Comparison of ENCODE assay signal across 8 cellular contexts in the genomic region with DNA sequence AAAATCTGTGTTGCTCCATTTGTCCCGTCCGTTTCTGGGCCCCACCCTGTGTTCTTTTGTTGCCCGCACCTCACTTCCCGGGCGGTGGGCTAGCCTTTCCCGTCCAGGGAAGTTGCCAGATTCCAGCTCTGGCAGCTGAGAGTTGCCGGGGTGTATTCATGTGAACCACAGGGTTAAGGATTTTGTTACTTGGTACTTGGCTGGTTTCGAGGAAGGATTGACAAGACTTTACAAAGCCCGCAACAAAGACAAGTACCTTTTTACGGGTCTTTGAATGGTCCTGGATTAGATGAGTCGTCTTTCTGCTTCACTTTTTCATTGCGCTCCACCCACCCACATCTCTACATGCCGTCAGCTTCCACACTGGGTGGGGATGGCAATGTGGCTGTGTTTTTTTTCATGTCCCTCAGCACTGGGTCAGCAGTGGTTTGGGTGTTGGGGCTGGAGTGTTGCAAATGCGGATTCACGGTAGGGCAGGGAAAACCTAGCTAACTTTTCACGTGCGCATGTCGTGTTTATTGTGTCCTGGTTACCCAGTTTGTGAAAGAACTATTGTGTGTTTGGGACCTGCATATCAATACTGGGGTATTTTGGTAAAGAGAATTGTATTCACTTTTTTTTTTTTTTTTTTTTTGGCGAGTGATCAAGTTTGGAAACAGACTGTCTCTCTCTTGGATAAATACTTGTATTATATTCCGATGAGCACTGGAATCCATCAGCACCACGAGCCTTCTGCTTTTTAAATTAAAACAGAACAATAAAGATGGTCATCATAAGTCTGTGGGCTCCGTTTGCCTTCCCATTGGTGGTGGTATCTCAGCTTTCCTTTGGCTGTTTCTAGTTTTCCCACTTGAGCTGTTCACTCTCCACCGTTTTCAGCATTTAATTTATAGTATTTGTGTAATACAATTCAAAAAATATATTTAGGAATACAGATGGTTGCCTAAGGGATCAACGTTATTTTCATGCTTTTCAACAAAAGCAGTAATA. TPM values are rescaled to one million over a fixed set of nuclear protein-coding genes. Genes with fewer than 3 reads are reported as not detected.
DNase-seq lines count a peak whose midpoint lies in the region; ATAC-seq lines count a peak whose summit lies in the region.

No MANE protein-coding gene starts in this region.

- H3K4me3 Mint-ChIP-seq in central memory CD8-positive, alpha-beta T cell: peak overlapping the region; percentile 90

- H3K23ac ChIP-seq in mesendoderm (ENCODE audit: low read length): no peak overlapping the region

- peaks cover 2% of the 10 kb centered on the region for H3K79me2 ChIP-seq in mesendoderm (ENCODE audit: control insufficient read depth, insufficient read depth, low read length)

- no peak overlapping the region for H2BK120ac ChIP-seq in mesendoderm (ENCODE audit: low read depth, low read length)

- no peak overlapping the region for H2AK5ac ChIP-seq in mesendoderm (ENCODE audit: low read length)

- H3K27me3 ChIP-seq in SJCRH30: no peaks in the 10 kb centered on the region
- no peaks in the 10 kb centered on the region for H3K27me3 ChIP-seq in mesendoderm (ENCODE audit: insufficient read depth, low read length, poor library complexity)

- peak overlapping the region; percentile 79 for H3K56ac ChIP-seq in mesendoderm (ENCODE audit: low read length)

- H3K4me1 ChIP-seq in SJCRH30: no peaks in the 10 kb centered on the region
- H3K4me1 ChIP-seq in mesendoderm (ENCODE audit: control insufficient read depth, low read depth, low read length): no peaks in the 10 kb centered on the region

- H2BK5ac ChIP-seq in mesendoderm (ENCODE audit: low read length): no peak overlapping the region

- peak overlapping the region; percentile 90 for H3K27ac Mint-ChIP-seq in central memory CD8-positive, alpha-beta T cell (ENCODE audit: low read depth)

- DNase-seq in Daoy (ENCODE audit: low read depth) (peak; percentile 64), SJCRH30 (peak in 1 of 2 experiments; percentile 27), mesendoderm (peak; percentile 41), glomerular visceral epithelial cell (ENCODE audit: extremely low spot score) (no peak), SHP77 treated with DMSO at 0.1 percent for 48 hours (lab: John Stamatoyannopoulos, UW) (no peak)
- peak in 1 of 2 donors; percentile 11 for DNase-seq in central memory CD8-positive, alpha-beta T cell (ENCODE audit: low spot score in 2 of 2)
- peak; percentile 50 for DNase-seq in stimulated activated naive CD8-positive, alpha-beta T cell treated with anti-CD3 and anti-CD28 coated beads, Interleukin-15, Interleukin-2, amounts not matched to agents 100 U/mL and 50 U/mL, for 24 hours

- peaks cover 9% of the 10 kb centered on the region for H3K79me1 ChIP-seq in mesendoderm (ENCODE audit: low read length)

- H4K5ac ChIP-seq in mesendoderm (ENCODE audit: low read length): no peak overlapping the region

- peak overlapping the region; percentile 77 for H3K9ac ChIP-seq in mesendoderm (ENCODE audit: low read length)

- no peak overlapping the region for H4K8ac ChIP-seq in mesendoderm (ENCODE audit: low read depth, low read length)

- H3K27ac ChIP-seq in SJCRH30 (peak overlapping the region; percentile 69), mesendoderm (ENCODE audit: low read depth, low read length) (no peak overlapping the region)

- H3K9me3 Mint-ChIP-seq in central memory CD8-positive, alpha-beta T cell: no peaks in the 10 kb centered on the region

- no peak overlapping the region for H3K4ac ChIP-seq in mesendoderm (ENCODE audit: low read depth, low read length)

- H3K4me3 ChIP-seq in SJCRH30 (peak overlapping the region; percentile 67), mesendoderm (ENCODE audit: low read length) (peak overlapping the region; percentile 52)

- no peak overlapping the region for H3K18ac ChIP-seq in mesendoderm (ENCODE audit: low read length)

- WGBS in mesendoderm (ENCODE audit: extremely low coverage, insufficient coverage, low lambda C conversion rate): no CpG with 5 or more reads among the region's 24 CpGs

- H3K4me1 Mint-ChIP-seq in central memory CD8-positive, alpha-beta T cell: peaks cover 51% of the 10 kb centered on the region

- H3K27me3 Mint-ChIP-seq in central memory CD8-positive, alpha-beta T cell: no peaks in the 10 kb centered on the region

- H2BK15ac ChIP-seq in mesendoderm (replicated peaks; ENCODE audit: low read depth): no peak overlapping the region

- peak overlapping the region; percentile 26 for H3K4me2 ChIP-seq in mesendoderm (ENCODE audit: low read length)

- H3K36me3 Mint-ChIP-seq in central memory CD8-positive, alpha-beta T cell (ENCODE audit: insufficient read depth): peaks cover 21% of the 10 kb centered on the region

- no peaks in the 10 kb centered on the region for H3K9me3 ChIP-seq in SJCRH30 (replicated peaks)

- no peak for ATAC-seq in central memory CD8-positive, alpha-beta T cell (replicated peaks; ENCODE audit: extremely low read depth, poor library complexity, severe bottlenecking)
- peak; percentile 20 for ATAC-seq in stimulated activated naive CD8-positive, alpha-beta T cell treated with anti-CD3 and anti-CD28 coated beads, Interleukin-15, Interleukin-2, amounts not matched to agents 100 U/mL and 50 U/mL, for 24 hours
- ATAC-seq in HG03439 (IDR thresholded peaks at IDR 0.05; ENCODE audit: unreplicated experiment): no peak

- H3K36me3 ChIP-seq in SJCRH30 (no peaks in the 10 kb centered on the region), mesendoderm (ENCODE audit: control insufficient read depth, insufficient read depth, low read length) (no peaks in the 10 kb centered on the region)

RNA-seq across cellular contexts. Expression of a gene that starts 1.2 kb away (rescaled TPM):
- total RNA-seq in Daoy (2014; rRNA removed; shearing (Covaris generic)): 21.0 and 22.9 TPM in 2 replicates
- 14.3 and 15.5 TPM in 2 replicates for total RNA-seq in SJCRH30 (2014; rRNA removed; shearing (Covaris generic))
- polyA plus RNA-seq in mesendoderm (2013, experiment 1 of 2): 16.9 TPM
- polyA plus RNA-seq in mesendoderm (2013, experiment 2 of 2): 17.6 TPM

Comparison
In these comparisons a context has a peak if more than half of its experiments do, and no peak if none do; other contexts are left out.
1. DNase-seq: peak in Daoy (single experiment), mesendoderm (single experiment) and stimulated activated naive CD8-positive, alpha-beta T cell treated with anti-CD3 and anti-CD28 coated beads, Interleukin-15, Interleukin-2, amounts not matched to agents 100 U/mL and 50 U/mL, for 24 hours (single experiment); none in glomerular visceral epithelial cell (single experiment) and SHP77 treated with DMSO at 0.1 percent for 48 hours (single experiment).